In the genomic region with DNA sequence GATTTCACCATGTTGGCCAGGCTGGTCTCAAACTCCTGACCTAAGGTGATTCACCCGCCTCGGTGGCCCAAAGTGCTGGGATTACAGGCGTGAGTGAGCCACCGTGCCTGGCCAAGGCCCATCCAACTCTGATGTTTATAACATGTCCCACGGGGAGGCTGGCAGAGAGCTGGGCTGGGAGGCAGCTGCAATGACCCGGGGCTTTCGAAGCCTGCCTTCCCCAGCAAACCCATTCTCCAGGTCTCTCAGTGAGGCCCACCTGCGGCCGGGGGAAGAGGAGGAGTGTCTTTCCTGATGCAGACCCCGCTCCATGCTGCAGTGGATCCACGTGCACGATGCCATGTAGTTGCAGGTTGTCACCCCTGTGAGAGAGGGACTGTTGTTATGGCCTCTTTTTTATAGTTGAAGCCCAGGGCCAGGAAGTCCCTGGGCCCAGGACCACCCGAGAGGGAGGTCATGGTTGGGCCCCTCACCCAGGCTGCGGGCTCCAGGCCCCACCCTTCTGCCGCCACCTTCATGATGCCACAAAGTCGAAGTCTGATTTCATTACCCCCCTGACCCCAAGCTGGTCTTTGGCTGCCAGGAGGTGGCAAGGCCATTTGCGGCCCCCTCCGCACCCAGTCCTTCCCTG, we compare ENCODE assay signal across 30 cellular contexts. TPM values are rescaled to one million over a fixed set of nuclear protein-coding genes. Genes with fewer than 3 reads are reported as not detected.
DNase-seq lines count a peak whose midpoint lies in the region; ATAC-seq and TF ChIP-seq lines count a peak whose summit lies in the region.
"Had no signal": no experiment of that assay in that cellular context is flagged by ENCODE, and none has a peak within 500 bp of the region (broad histone marks: within the 10 kb centered on the region; RNA-seq: fewer than 3 reads in every experiment).

No MANE protein-coding gene starts in this region.

- DNase-seq in activated CD8-positive, alpha-beta memory T cell treated with anti-CD3 and anti-CD28 coated beads, Interleukin-2, amount 50 U/mL, for 4 hours, result peak; percentile 12
- DNase-seq in activated CD8-positive, alpha-beta memory T cell treated with anti-CD3 and anti-CD28 coated beads, Interleukin-2, amount 10 ng/mL, durations not matched to agents 7 days and 5 days, result no peak
- peak in 6 of 10 donors; percentile 13 to 35 (median 22) for DNase-seq in dorsolateral prefrontal cortex
- peak in 2 of 3 donors; percentile 18 to 34 for DNase-seq in mucosa of descending colon
- peak; percentile 44 to 54 for DNase-seq in suprapubic skin (ENCODE audit: low spot score in 2 of 2)
- DNase-seq in thyroid gland, result no peak
- DNase-seq: activated CD4-positive, alpha-beta T cell treated with anti-CD3 and anti-CD28 coated beads, Interleukin-2, amount 10 ng/mL, durations not matched to agents 7 days and 5 days; activated naive CD4-positive, alpha-beta T cell treated with anti-CD3 and anti-CD28 coated beads, Interleukin-2, amount 50 U/mL, for 16 hours; Calu3; colonic mucosa; DND-41; foreskin keratinocyte; heart right ventricle; HFFc6; NCI-H1105 treated with DMSO at 0.1 percent for 48 hours; NCI-H1930; NCI-H526 treated with DMSO at 0.1 percent for 48 hours; stimulated activated CD4-positive, alpha-beta T cell treated with anti-CD3 and anti-CD28 coated beads, Interleukin-2, amount 100 ng/mL, for 24 hours had no signal

- H3K27ac Mint-ChIP-seq in activated CD8-positive, alpha-beta memory T cell treated with anti-CD3 and anti-CD28 coated beads, Interleukin-2, amount 10 ng/mL, durations not matched to agents 7 days and 5 days, result no peak overlapping the region
- H3K27ac Mint-ChIP-seq: activated CD4-positive, alpha-beta T cell treated with anti-CD3 and anti-CD28 coated beads, Interleukin-2, amount 10 ng/mL, durations not matched to agents 7 days and 5 days; HFFc6; T-helper 2 cell treated with Interferon-gamma antibody and Interleukin-4, amounts not matched to agents 5 μg/mL and 100 μg/mL, for 36 hours; type B pancreatic cell had no signal

- no peaks in the 10 kb centered on the region for H3K36me3 ChIP-seq in mucosa of descending colon (ENCODE audit: low read depth)
- no peaks in the 10 kb centered on the region for H3K36me3 ChIP-seq in suprapubic skin
- H3K36me3 ChIP-seq in thyroid gland, result no peaks in the 10 kb centered on the region
- H3K36me3 ChIP-seq: breast epithelium, colonic mucosa, esophagus muscularis mucosa, heart right ventricle had no signal

- H3K27me3 Mint-ChIP-seq in activated CD8-positive, alpha-beta memory T cell treated with anti-CD3 and anti-CD28 coated beads, Interleukin-2, amount 10 ng/mL, durations not matched to agents 7 days and 5 days, result no peaks in the 10 kb centered on the region
- H3K27me3 Mint-ChIP-seq: activated CD4-positive, alpha-beta T cell treated with anti-CD3 and anti-CD28 coated beads, Interleukin-2, amount 10 ng/mL, durations not matched to agents 7 days and 5 days; type B pancreatic cell had no signal

- TF ChIP-seq EP300 in suprapubic skin (IDR thresholded peaks at IDR 0.05), result no peak

- H3K4me1 ChIP-seq in mucosa of descending colon (ENCODE audit: low read depth) (peaks cover 9% of the 10 kb centered on the region), suprapubic skin (peaks cover 12% of the 10 kb centered on the region), thyroid gland (peaks cover 15 to 27% of the 10 kb centered on the region in 2 donors)
- H3K4me1 ChIP-seq: foreskin keratinocyte had no signal

- H3K27ac ChIP-seq in dorsolateral prefrontal cortex (no peak overlapping the region), suprapubic skin (no peak overlapping the region), thyroid gland (no peak overlapping the region)
- H3K27ac ChIP-seq: 22Rv1, breast epithelium, colonic mucosa, esophagus muscularis mucosa, foreskin keratinocyte, PC-9 had no signal

- H3K9me3 ChIP-seq in mucosa of descending colon (no peaks in the 10 kb centered on the region), suprapubic skin (no peaks in the 10 kb centered on the region), thyroid gland (no peaks in the 10 kb centered on the region)
- H3K9me3 ChIP-seq: breast epithelium, colonic mucosa, esophagus muscularis mucosa, heart right ventricle had no signal

- WGBS in suprapubic skin, result 88% methylated on average over 11 of the region's 18 CpGs
- WGBS in thyroid gland, 2 donors, result 85 to 88% methylated on average over 9 to 14 of the region's 18 CpGs

- H3K4me1 Mint-ChIP-seq in activated CD8-positive, alpha-beta memory T cell treated with anti-CD3 and anti-CD28 coated beads, Interleukin-2, amount 10 ng/mL, durations not matched to agents 7 days and 5 days, result peaks cover 4% of the 10 kb centered on the region

- no peak overlapping the region for H3K4me3 Mint-ChIP-seq in activated CD8-positive, alpha-beta memory T cell treated with anti-CD3 and anti-CD28 coated beads, Interleukin-2, amount 10 ng/mL, durations not matched to agents 7 days and 5 days
- H3K4me3 Mint-ChIP-seq: activated CD4-positive, alpha-beta T cell treated with anti-CD3 and anti-CD28 coated beads, Interleukin-2, amount 10 ng/mL, durations not matched to agents 7 days and 5 days; CD14-positive monocyte; HFFc6; T-helper 2 cell treated with Interferon-gamma antibody and Interleukin-4, amounts not matched to agents 5 μg/mL and 100 μg/mL, for 36 hours; type B pancreatic cell had no signal

- CTCF ChIA-PET in activated CD8-positive, alpha-beta memory T cell treated with anti-CD3 and anti-CD28 coated beads, Interleukin-2, amount 10 ng/mL, durations not matched to agents 7 days and 5 days (lab: Charles Lee), result interaction anchor here (1.2 kb wide), 1 partner anchor 365 kb away, joined by 3 read pairs; no protein-coding TSS in a partner anchor

- no peaks in the 10 kb centered on the region for H3K27me3 ChIP-seq in dorsolateral prefrontal cortex
- H3K27me3 ChIP-seq in suprapubic skin, result no peaks in the 10 kb centered on the region
- no peaks in the 10 kb centered on the region for H3K27me3 ChIP-seq in thyroid gland
- H3K27me3 ChIP-seq: breast epithelium, colonic mucosa had no signal

- H3K36me3 Mint-ChIP-seq in activated CD8-positive, alpha-beta memory T cell treated with anti-CD3 and anti-CD28 coated beads, Interleukin-2, amount 10 ng/mL, durations not matched to agents 7 days and 5 days, result no peaks in the 10 kb centered on the region
- H3K36me3 Mint-ChIP-seq: CD14-positive monocyte, type B pancreatic cell had no signal

- ATAC-seq in activated CD8-positive, alpha-beta memory T cell treated with anti-CD3 and anti-CD28 coated beads, Interleukin-2, amount 10 ng/mL, durations not matched to agents 7 days and 5 days, result no peak
- ATAC-seq in mucosa of descending colon (no peak), HG03460 (IDR thresholded peaks at IDR 0.05; ENCODE audit: unreplicated experiment) (no peak), GM21576 (IDR thresholded peaks at IDR 0.05; ENCODE audit: unreplicated experiment) (no peak)
- ATAC-seq: foreskin keratinocyte, left colon had no signal

- H3K4me3 ChIP-seq in dorsolateral prefrontal cortex (no peak overlapping the region), mucosa of descending colon (no peak overlapping the region), suprapubic skin (no peak overlapping the region), thyroid gland (replicated peaks in 1 of 3) (no peak overlapping the region)
- H3K4me3 ChIP-seq: breast epithelium, colonic mucosa, esophagus muscularis mucosa, heart right ventricle, PC-9, smooth muscle cell had no signal

- TF ChIP-seq CTCF in dorsolateral prefrontal cortex (IDR thresholded peaks at IDR 0.05 in 54 of 56, conservative IDR thresholded peaks at IDR 0.05 in 2 of 56; ENCODE audit: low read depth in 1 of 56, partially characterized antibody in 56 of 56) (no peak), mucosa of descending colon (IDR thresholded peaks at IDR 0.05) (no peak), suprapubic skin (IDR thresholded peaks at IDR 0.05) (no peak), thyroid gland (IDR thresholded peaks at IDR 0.05) (no peak)

- intact Hi-C loops in dorsolateral prefrontal cortex (cut with DNase I), result no loop called here
- intact Hi-C loops in mucosa of descending colon (cut with DNase I, micrococcal nuclease), result no loop called here
- intact Hi-C loops in thyroid gland (cut with DNase I), result loop anchor here (10.0 kb wide), 1 partner anchor 148 kb away; no protein-coding TSS in a partner anchor

- TF ChIP-seq POLR2A in suprapubic skin (IDR thresholded peaks at IDR 0.05), result no peak
- TF ChIP-seq POLR2A in thyroid gland (IDR thresholded peaks at IDR 0.05), result no peak

- no peaks in the 10 kb centered on the region for H3K9me3 Mint-ChIP-seq in activated CD8-positive, alpha-beta memory T cell treated with anti-CD3 and anti-CD28 coated beads, Interleukin-2, amount 10 ng/mL, durations not matched to agents 7 days and 5 days (ENCODE audit: low read depth)
- H3K9me3 Mint-ChIP-seq: activated CD4-positive, alpha-beta T cell treated with anti-CD3 and anti-CD28 coated beads, Interleukin-2, amount 10 ng/mL, durations not matched to agents 7 days and 5 days; CD14-positive monocyte; HFFc6; T-helper 2 cell treated with Interferon-gamma antibody and Interleukin-4, amounts not matched to agents 5 μg/mL and 100 μg/mL, for 36 hours; type B pancreatic cell had no signal

RNA-seq across cellular contexts. Expression of gene KCNJ4, which starts 38.3 kb away (rescaled TPM):
- total RNA-seq in activated CD8-positive, alpha-beta memory T cell treated with anti-CD3 and anti-CD28 coated beads, Interleukin-2, amount 10 ng/mL, durations not matched to agents 7 days and 5 days, result not detected
- total RNA-seq in dorsolateral prefrontal cortex (100 to 1,000 TPM in 35 of 120 experiments, 10 to 100 TPM in 85; 21.0 to 129 (median 87.1) TPM), mucosa of descending colon (not detected), suprapubic skin (under 1 TPM in 3 of 4 donors, not detected in 1; 0.21 to 0.55 (median 0.32) TPM), thyroid gland (not detected)
- total RNA-seq: activated CD4-positive, alpha-beta T cell treated with anti-CD3 and anti-CD28 coated beads, Interleukin-2, amount 10 ng/mL, durations not matched to agents 7 days and 5 days; breast epithelium; Calu3; colonic mucosa; esophagus muscularis mucosa; foreskin keratinocyte; HFFc6; left colon; MCF 10A; smooth muscle cell had no signal

RNA-seq across cellular contexts. Expression of gene KDELR3, which starts 51.2 kb away (rescaled TPM):
- 1 to 10 TPM in 1 of 2 experiments, under 1 TPM in 1; 0.23 to 1.2 TPM for total RNA-seq in activated CD8-positive, alpha-beta memory T cell treated with anti-CD3 and anti-CD28 coated beads, Interleukin-2, amount 10 ng/mL, durations not matched to agents 7 days and 5 days
- 1 to 10 TPM in 88 of 120 experiments, under 1 TPM in 30, not detected in 2; 0.35 to 4.3 (median 1.4) TPM for total RNA-seq in dorsolateral prefrontal cortex
- 10 to 100 TPM in 2 of 3 donors, 1 to 10 TPM in 1; 4.2 to 14.4 (median 11.3) TPM for total RNA-seq in mucosa of descending colon
- total RNA-seq in suprapubic skin, result 1 to 10 TPM; 2.8 to 6.7 (median 3.9) TPM
- total RNA-seq in thyroid gland, result 10 to 100 TPM in 2 of 4 donors, 1 to 10 TPM in 2; 7.5 to 14.4 (median 11.8) TPM

Comparison
In these comparisons a context has a peak if more than half of its experiments do, and no peak if none do; other contexts are left out.
1. DNase-seq: peak in activated CD8-positive, alpha-beta memory T cell treated with anti-CD3 and anti-CD28 coated beads, Interleukin-2, amount 50 U/mL, for 4 hours (single experiment), dorsolateral prefrontal cortex (6 of 10), mucosa of descending colon (2 of 3) and suprapubic skin (2 of 2); none in activated CD8-positive, alpha-beta memory T cell treated with anti-CD3 and anti-CD28 coated beads, Interleukin-2, amount 10 ng/mL, durations not matched to agents 7 days and 5 days (single experiment) and thyroid gland (0 of 2).
2. RNA of gene KCNJ4, which starts 38.3 kb away (total RNA-seq): 21.0 to 129 TPM in dorsolateral prefrontal cortex; 0.21 to 0.55 TPM in suprapubic skin, not detected in activated CD8-positive, alpha-beta memory T cell treated with anti-CD3 and anti-CD28 coated beads, Interleukin-2, amount 10 ng/mL, durations not matched to agents 7 days and 5 days, not detected in mucosa of descending colon and not detected in thyroid gland; every median in the first group is over 10 times any median in the second.